ENCODE assay signal across 27 cellular contexts in the genomic region with DNA sequence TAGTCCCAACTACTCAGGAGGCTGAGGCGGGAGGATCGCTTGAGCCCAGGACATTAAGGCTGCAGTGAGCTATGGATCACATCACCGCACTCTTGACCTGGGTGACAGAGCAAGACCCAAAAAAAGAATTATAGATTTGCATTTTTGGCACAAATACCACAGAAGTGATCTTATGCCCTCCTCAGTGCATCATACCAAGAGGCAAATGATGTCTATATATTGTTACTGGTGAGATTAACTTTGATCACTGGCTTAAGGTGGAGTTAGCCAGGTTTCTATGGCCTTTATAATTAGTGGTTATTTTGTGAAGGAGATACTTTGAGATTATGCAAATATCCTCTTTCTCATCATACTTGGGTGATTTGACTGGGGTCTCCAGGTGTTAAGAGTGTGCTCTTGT. TPM values are rescaled to one million over a fixed set of nuclear protein-coding genes. Genes with fewer than 3 reads are reported as not detected.
A peak's percentile ranks its signal among the peaks of the same experiment; 100 is the strongest.
DNase-seq lines count a peak whose midpoint lies in the region; ATAC-seq, FAIRE-seq and TF ChIP-seq lines count a peak whose summit lies in the region.
"Had no signal": no experiment of that assay in that cellular context is flagged by ENCODE, and none has a peak within 500 bp of the region (broad histone marks: within the 10 kb centered on the region; RNA-seq: fewer than 3 reads in every experiment).

No MANE protein-coding gene starts in this region.

- H3K79me2 ChIP-seq in DOHH2 (ENCODE audit: control insufficient read depth, low read length) (no peaks in the 10 kb centered on the region), Karpas-422 (ENCODE audit: low read length) (no peaks in the 10 kb centered on the region), K562 (ENCODE audit: control insufficient read depth, insufficient read depth, low read length) (peaks cover 29% of the 10 kb centered on the region)

- H3K36me3 ChIP-seq in DOHH2 (ENCODE audit: control insufficient read depth, low read length) = no peaks in the 10 kb centered on the region
- no peaks in the 10 kb centered on the region for H3K36me3 ChIP-seq in Karpas-422 (ENCODE audit: insufficient read depth, low read length)
- H3K36me3 ChIP-seq in K562 (ENCODE audit: control insufficient read depth, insufficient read depth, low read length) = no peaks in the 10 kb centered on the region
- H3K36me3 ChIP-seq: SJSA1 had no signal

- no peak for ATAC-seq in K562
- ATAC-seq: Panc1 had no signal

- H3K36me3 Mint-ChIP-seq in nephron (ENCODE audit: low read depth) = no peaks in the 10 kb centered on the region
- H3K36me3 Mint-ChIP-seq: CD8-positive, alpha-beta memory T cell had no signal

- H3K9me2 ChIP-seq in DOHH2 (replicated peaks; ENCODE audit: control insufficient read depth, low read length) = no peaks in the 10 kb centered on the region
- no peaks in the 10 kb centered on the region for H3K9me2 ChIP-seq in Karpas-422 (replicated peaks; ENCODE audit: insufficient read depth, low read length)

- intact Hi-C loops in K562 (cut with micrococcal nuclease) = no loop called here

- in situ Hi-C loops in K562 (cut with MboI) = no loop called here

- TF ChIP-seq EP300 in K562 (IDR thresholded peaks at IDR 0.05; ENCODE audit: low read length) = no peak

- H3K27ac ChIP-seq in DOHH2 (ENCODE audit: low read depth, low read length) = peak overlapping the region; percentile 47
- peak overlapping the region; percentile 93 for H3K27ac ChIP-seq in Karpas-422 (ENCODE audit: low read length)
- peak overlapping the region; percentile 98; the same call in 1 of the 3 replicates for H3K27ac ChIP-seq in K562 (ENCODE audit: extremely low read depth, low read depth, low read length)
- H3K27ac ChIP-seq: SJSA1 had no signal

- peaks cover 33% of the 10 kb centered on the region for H3K4me1 Mint-ChIP-seq in nephron
- H3K4me1 Mint-ChIP-seq: CD8-positive, alpha-beta memory T cell had no signal

- peak; percentile 94 for DNase-seq in Karpas-422
- DNase-seq in K562 (ENCODE audit: extremely low read depth in 1 of 4, low spot score in 3 of 4) = no peak
- no peak for DNase-seq in hepatic stellate cell (ENCODE audit: low spot score)
- DNase-seq in kidney tubule cell (ENCODE audit: low spot score) = no peak
- DNase-seq in NCI-H2081 treated with DMSO at 0.1 percent for 48 hours (lab: John Stamatoyannopoulos, UW) = no peak
- DNase-seq: C1 segment of cervical spinal cord; Calu3; CD8-positive, alpha-beta memory T cell; DMS153; HCEC 1CT; MM.1S; NCI-H1105; NCI-H2029 treated with DMSO at 0.1 percent for 48 hours; NCI-H2171; NCI-H345; NCI-H524; NCI-H774; NK-92 treated with Interleukin-12 subunit alpha and Interleukin-12 subunit beta, amount 100 ng/mL, for 24 hours; T-helper 1 cell had no signal

- H3F3A ChIP-seq in DOHH2 (ENCODE audit: control insufficient read depth, insufficient read depth) = peaks cover 16% of the 10 kb centered on the region

- H3K9me3 Mint-ChIP-seq in nephron = no peaks in the 10 kb centered on the region
- H3K9me3 Mint-ChIP-seq: CD8-positive, alpha-beta memory T cell had no signal

- BruUV-seq in K562 (replicated peaks; lab: Mats Ljungman, UMichigan) = no TSS peak

- H3K27me3 ChIP-seq in DOHH2 (ENCODE audit: control insufficient read depth, low read length) (no peaks in the 10 kb centered on the region), Karpas-422 (ENCODE audit: low read length) (no peaks in the 10 kb centered on the region), K562 (ENCODE audit: control insufficient read depth in 2 of 2, insufficient read depth in 2 of 2, low read length in 2 of 2) (no peaks in the 10 kb centered on the region)
- H3K27me3 ChIP-seq: SJSA1 had no signal

- no peak overlapping the region for H2AFZ ChIP-seq in Karpas-422 (ENCODE audit: low read length)
- no peak overlapping the region for H2AFZ ChIP-seq in K562 (ENCODE audit: low read depth, low read length)

- peak overlapping the region; percentile 51 for H3K4me2 ChIP-seq in DOHH2 (ENCODE audit: low read length)
- peak overlapping the region; percentile 78 for H3K4me2 ChIP-seq in Karpas-422 (ENCODE audit: low read depth, low read length, poor library complexity, severe bottlenecking)
- H3K4me2 ChIP-seq in K562 (ENCODE audit: insufficient read depth, low read length) = no peak overlapping the region

- no peaks in the 10 kb centered on the region for H4K20me1 ChIP-seq in DOHH2 (ENCODE audit: control insufficient read depth, insufficient read depth, low read depth, low read length)
- H4K20me1 ChIP-seq in Karpas-422 (ENCODE audit: insufficient read depth, low read depth, low read length) = no peaks in the 10 kb centered on the region
- H4K20me1 ChIP-seq in K562 (replicated peaks; ENCODE audit: control insufficient read depth, insufficient read depth, low read length) = no peaks in the 10 kb centered on the region

- no peak for TF ChIP-seq CTCF in DOHH2 (IDR thresholded peaks at IDR 0.05; ENCODE audit: low read depth, low read length, poor library complexity, severe bottlenecking)
- TF ChIP-seq CTCF in K562 (IDR thresholded peaks at IDR 0.05 in 2 of 3, conservative IDR thresholded peaks at IDR 0.05 in 1 of 3; ENCODE audit: insufficient read depth in 2 of 3, low read depth in 1 of 3, low read length in 3 of 3) = no peak
- no peak for TF ChIP-seq CTCF in nephron (IDR thresholded peaks at IDR 0.05; ENCODE audit: unreplicated experiment in 3 of 3)

- H3K9ac ChIP-seq in Karpas-422 (ENCODE audit: low read length) (no peak overlapping the region; the same call in 1 of the 2 replicates), K562 (ENCODE audit: insufficient read depth in 1 of 2, low read depth in 2 of 2, low read length in 2 of 2) (no peak overlapping the region)

- FAIRE-seq in K562 (lab: Jason Lieb, UNC) = no peak
- FAIRE-seq: G401.6 had no signal

- no peaks in the 10 kb centered on the region for H3K27me3 Mint-ChIP-seq in nephron (ENCODE audit: low read depth)

- 89% methylated on average over 1 of the region's 3 CpGs for WGBS in K562 (ENCODE audit: insufficient coverage, low coverage, missing lambda C conversion rate)

- CTCF ChIA-PET in K562 (lab: Yijun Ruan, JAX; ENCODE audit: low intra/inter-chr PET ratio) = no interaction called here

- H3K9me3 ChIP-seq in DOHH2 (ENCODE audit: control insufficient read depth, insufficient read depth, low read length) (no peaks in the 10 kb centered on the region), Karpas-422 (ENCODE audit: low read length) (no peaks in the 10 kb centered on the region), K562 (replicated peaks; ENCODE audit: control insufficient read depth, insufficient read depth, low read depth, low read length) (no peaks in the 10 kb centered on the region)
- H3K9me3 ChIP-seq: SJSA1 had no signal

- H3K4me3 Mint-ChIP-seq in nephron = no peak overlapping the region
- H3K4me3 Mint-ChIP-seq: CD8-positive, alpha-beta memory T cell had no signal

- TF ChIP-seq POLR2A in K562 (conservative IDR thresholded peaks at IDR 0.05) = no peak

- H3K9me1 ChIP-seq in K562 (ENCODE audit: control insufficient read depth, insufficient read depth, low read length) = no peaks in the 10 kb centered on the region

- no peak for TF ChIP-seq RAD21 in K562 (CRISPR knock-in tag; conservative IDR thresholded peaks at IDR 0.05 in 1 of 2, IDR thresholded peaks at IDR 0.05 in 1 of 2)

- H3K4me1 ChIP-seq in DOHH2 (ENCODE audit: control insufficient read depth, low read length) = peaks cover 60% of the 10 kb centered on the region
- peaks cover 63% of the 10 kb centered on the region for H3K4me1 ChIP-seq in Karpas-422 (ENCODE audit: low read length)
- H3K4me1 ChIP-seq in K562 (replicated peaks in 1 of 2; ENCODE audit: control insufficient read depth in 2 of 2, insufficient read depth in 2 of 2, low read length in 2 of 2) = peaks cover 25 to 33% of the 10 kb centered on the region in 2 experiments
- H3K4me1 ChIP-seq: SJSA1 had no signal

- H3K4me3 ChIP-seq in DOHH2 (ENCODE audit: low read length) (peak overlapping the region; percentile 30), Karpas-422 (ENCODE audit: low read length) (no peak overlapping the region), K562 (no peak overlapping the region)
- H3K4me3 ChIP-seq: SJSA1 had no signal

- POLR2A ChIA-PET in K562 (lab: Yijun Ruan, JAX) = interaction anchor here (1.0 kb wide), 1 partner anchor 61 kb away, joined by 3 read pairs; no protein-coding TSS in a partner anchor

- peak overlapping the region in 2 of 3 experiments; percentile 21 to 69 for H3K27ac Mint-ChIP-seq in nephron

RNA-seq across cellular contexts. Expression of gene CATIP, which starts 22.1 kb away (rescaled TPM):
- total RNA-seq in Karpas-422 (2014; rRNA removed; shearing (Covaris generic); ENCODE audit: low replicate concordance) = not detected in 2 replicates
- not detected in 2 replicates for total RNA-seq in K562 (2011; cell fraction: chromatin; rRNA removed; ENCODE audit: low replicate concordance)
- not detected in 2 replicates for total RNA-seq in K562 (2011; cell fraction: nucleolus; rRNA removed)
- 1.2 TPM in 1 of 2 replicates, not detected in the other for total RNA-seq in K562 (2011; cell fraction: nucleoplasm; rRNA removed)
- total RNA-seq in K562 (2014; rRNA removed) (not detected in 2 replicates), K562 (2014; rRNA removed; fragmentation: Illumina TruSeq; extraction: Trizol) (not detected in 2 replicates), K562 (2015; rRNA removed; fragmentation: Illumina TruSeq; extraction: Trizol) (not detected in 2 replicates), K562 (2021) (not detected in 2 replicates)
- polyA plus RNA-seq in K562 (2011; rRNA removed) (not detected in 2 replicates), K562 (2014; fragmentation: Illumina TruSeq; extraction: Trizol) (not detected in 2 replicates), K562 (2014; fragmentation: Nextera tagmentation; extraction: Ambion mirVana) (under 1 TPM; 0.06 to 0.08 TPM), K562 (2014; rRNA removed) (0.09 TPM in 1 of 2 replicates, not detected in the other)
- polyA plus RNA-seq in K562 (2011; cell fraction: cytosol; rRNA removed) = not detected in 2 replicates
- 0.17 TPM in 1 of 2 replicates, not detected in the other for polyA plus RNA-seq in K562 (2011; cell fraction: nucleus; rRNA removed)
- polyA plus RNA-seq in K562 (2012) = 0.18 and 0.37 TPM in 2 replicates
- polyA minus RNA-seq in K562 (2011; rRNA and poly(A)+ RNA removed) = not detected in 2 replicates
- polyA minus RNA-seq in K562 (2011; cell fraction: cytosol; rRNA and poly(A)+ RNA removed) = not detected in 2 replicates
- not detected in 2 replicates for polyA minus RNA-seq in K562 (2011; cell fraction: nucleus; rRNA and poly(A)+ RNA removed)
- total RNA-seq: A673; Calu3; CD8-positive, alpha-beta memory T cell; Daoy; LHCN-M2; SJSA1 had no signal
- polyA plus RNA-seq: CD8-positive, alpha-beta memory T cell had no signal

RNA-seq across cellular contexts. Expression of gene TMBIM1, which starts 42.2 kb away (rescaled TPM):
- total RNA-seq in Karpas-422 (2014; rRNA removed; shearing (Covaris generic); ENCODE audit: low replicate concordance) = 17.0 and 23.3 TPM in 2 replicates
- total RNA-seq in K562 (2011; cell fraction: chromatin; rRNA removed; ENCODE audit: low replicate concordance) = 60.5 and 126 TPM in 2 replicates
- total RNA-seq in K562 (2011; cell fraction: nucleolus; rRNA removed) = 123 and 144 TPM in 2 replicates
- total RNA-seq in K562 (2011; cell fraction: nucleoplasm; rRNA removed) = 126 and 128 TPM in 2 replicates
- 64.8 and 71.4 TPM in 2 replicates for total RNA-seq in K562 (2014; rRNA removed)
- total RNA-seq in K562 (2014; rRNA removed; fragmentation: Illumina TruSeq; extraction: Trizol) = 56.6 and 59.2 TPM in 2 replicates
- 43.7 and 46.8 TPM in 2 replicates for total RNA-seq in K562 (2015; rRNA removed; fragmentation: Illumina TruSeq; extraction: Trizol)
- total RNA-seq in K562 (2021) = 90.7 and 102 TPM in 2 replicates
- 45.9 and 66.8 TPM in 2 replicates for polyA plus RNA-seq in K562 (2011; rRNA removed)
- polyA plus RNA-seq in K562 (2011; cell fraction: cytosol; rRNA removed) = 68.3 and 77.4 TPM in 2 replicates
- polyA plus RNA-seq in K562 (2011; cell fraction: nucleus; rRNA removed) = 111 and 118 TPM in 2 replicates
- 77.9 and 194 TPM in 2 replicates for polyA plus RNA-seq in K562 (2012)
- polyA plus RNA-seq in K562 (2014; fragmentation: Illumina TruSeq; extraction: Trizol) = 105 and 112 TPM in 2 replicates
- polyA plus RNA-seq in K562 (2014; fragmentation: Nextera tagmentation; extraction: Ambion mirVana) = 10 to 100 TPM; 14.2 to 35.6 TPM
- 47.0 and 49.5 TPM in 2 replicates for polyA plus RNA-seq in K562 (2014; rRNA removed)
- 37.4 and 39.0 TPM in 2 replicates for polyA minus RNA-seq in K562 (2011; rRNA and poly(A)+ RNA removed)
- polyA minus RNA-seq in K562 (2011; cell fraction: cytosol; rRNA and poly(A)+ RNA removed) = 26.7 and 30.6 TPM in 2 replicates
- 15.1 and 18.2 TPM in 2 replicates for polyA minus RNA-seq in K562 (2011; cell fraction: nucleus; rRNA and poly(A)+ RNA removed)

RNA-seq across cellular contexts. Expression of gene SLC11A1, which starts 47.5 kb away (rescaled TPM):
- 1.9 TPM in 1 of 2 replicates, not detected in the other for total RNA-seq in Karpas-422 (2014; rRNA removed; shearing (Covaris generic); ENCODE audit: low replicate concordance)
- 1.4 and 5.9 TPM in 2 replicates for total RNA-seq in K562 (2011; cell fraction: chromatin; rRNA removed; ENCODE audit: low replicate concordance)
- 4.3 and 4.5 TPM in 2 replicates for total RNA-seq in K562 (2011; cell fraction: nucleolus; rRNA removed)
- 3.5 and 4.8 TPM in 2 replicates for total RNA-seq in K562 (2011; cell fraction: nucleoplasm; rRNA removed)
- total RNA-seq in K562 (2014; rRNA removed) = 0.98 and 1.0 TPM in 2 replicates
- total RNA-seq in K562 (2014; rRNA removed; fragmentation: Illumina TruSeq; extraction: Trizol) = 0.32 and 0.65 TPM in 2 replicates
- 0.83 and 1.1 TPM in 2 replicates for total RNA-seq in K562 (2015; rRNA removed; fragmentation: Illumina TruSeq; extraction: Trizol)
- 1.2 and 1.6 TPM in 2 replicates for total RNA-seq in K562 (2021)
- 0.54 and 0.64 TPM in 2 replicates for polyA plus RNA-seq in K562 (2011; rRNA removed)
- 0.53 and 1.2 TPM in 2 replicates for polyA plus RNA-seq in K562 (2011; cell fraction: cytosol; rRNA removed)
- polyA plus RNA-seq in K562 (2011; cell fraction: nucleus; rRNA removed) = 1.8 and 2.6 TPM in 2 replicates
- polyA plus RNA-seq in K562 (2012) = 1.7 and 2.7 TPM in 2 replicates
- polyA plus RNA-seq in K562 (2014; fragmentation: Illumina TruSeq; extraction: Trizol) = 0.40 and 0.43 TPM in 2 replicates
- under 1 TPM; 0.35 to 0.51 TPM for polyA plus RNA-seq in K562 (2014; fragmentation: Nextera tagmentation; extraction: Ambion mirVana)
- 0.69 and 0.99 TPM in 2 replicates for polyA plus RNA-seq in K562 (2014; rRNA removed)
- polyA minus RNA-seq in K562 (2011; rRNA and poly(A)+ RNA removed) = 1.3 TPM in 2 replicates
- 0.95 and 1.2 TPM in 2 replicates for polyA minus RNA-seq in K562 (2011; cell fraction: cytosol; rRNA and poly(A)+ RNA removed)
- 6.3 and 7.7 TPM in 2 replicates for polyA minus RNA-seq in K562 (2011; cell fraction: nucleus; rRNA and poly(A)+ RNA removed)
- total RNA-seq: Calu3, Daoy had no signal

Comparison
In these comparisons a context has a peak if more than half of its experiments do, and no peak if none do; other contexts are left out.
1. H3K27ac ChIP-seq: peak in every context shown above with its lines; median percentile 98 in K562; 93 in Karpas-422; 47 in DOHH2.